In the genomic region with DNA sequence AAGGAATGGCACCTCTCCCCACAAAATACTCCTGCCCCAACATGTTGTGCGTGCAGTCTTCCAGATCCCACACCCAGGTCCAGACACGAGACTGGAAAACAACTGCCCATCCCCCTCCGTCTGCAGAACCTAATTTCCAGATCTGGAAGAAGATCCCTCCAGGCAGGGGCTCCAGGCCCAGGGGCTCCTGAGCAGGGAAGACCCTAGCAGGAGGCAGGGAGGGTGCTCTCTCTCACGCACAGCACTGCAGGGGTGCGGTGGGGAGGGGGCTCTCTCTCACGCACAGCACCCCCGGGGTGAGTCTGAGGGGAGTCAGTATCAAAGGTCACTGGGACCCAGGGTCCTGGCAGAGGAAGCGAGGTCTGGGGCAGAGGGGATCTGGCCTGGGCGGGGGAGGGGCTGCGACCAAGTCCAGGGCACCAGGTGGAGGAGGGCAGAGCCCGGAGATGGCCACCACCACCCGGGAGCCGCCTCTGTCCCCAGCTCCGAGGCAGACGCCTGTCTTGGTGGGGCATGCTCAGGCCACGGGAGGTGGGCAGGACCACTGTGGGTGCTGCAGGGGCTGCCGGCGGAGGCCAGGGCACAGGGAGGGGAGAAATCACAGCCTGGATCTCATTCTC, we compare ENCODE assay signal across 24 cellular contexts. TPM values are rescaled to one million over a fixed set of nuclear protein-coding genes. Genes with fewer than 3 reads are reported as not detected.
DNase-seq lines count a peak whose midpoint lies in the region; ATAC-seq, FAIRE-seq and TF ChIP-seq lines count a peak whose summit lies in the region.
"Had no signal": no experiment of that assay in that cellular context is flagged by ENCODE, and none has a peak within 500 bp of the region (broad histone marks: within the 10 kb centered on the region; RNA-seq: fewer than 3 reads in every experiment).

No MANE protein-coding gene starts in this region.

- intact Hi-C loops in Calu3 (cut with micrococcal nuclease; ENCODE audit: unreplicated experiment) (no loop called here), head of caudate nucleus (cut with DNase I) (no loop called here)

- no TSS peak for BruUV-seq in Calu3 (replicated peaks; lab: Mats Ljungman, UMichigan)

- H3K27ac Mint-ChIP-seq in Calu3 (ENCODE audit: unreplicated experiment): no peak overlapping the region
- H3K27ac Mint-ChIP-seq: activated naive CD8-positive, alpha-beta T cell treated with anti-CD3 and anti-CD28 coated beads, Interleukin-2, amount 10 ng/mL, durations not matched to agents 7 days and 5 days; dendritic cell treated with granulocyte-macrophage colony-stimulating factor and Interleukin-4, amounts not matched to agents 40 ng/mL and 50 ng/mL, for 4 days; T-helper 2 cell treated with Interferon-gamma antibody and Interleukin-4, amounts not matched to agents 5 μg/mL and 100 μg/mL, for 36 hours had no signal

- in situ Hi-C loops in brain microvascular endothelial cell (cut with HindIII; ENCODE audit: low pct_ligation_motif_present, low sequenced_read_pairs): no loop called here

- peak overlapping the region; percentile 60 for H3K9ac ChIP-seq in keratinocyte (ENCODE audit: control insufficient read depth, extremely low read depth, insufficient read depth, low read length)

- no peaks in the 10 kb centered on the region for H3K9me1 ChIP-seq in keratinocyte (ENCODE audit: control insufficient read depth, extremely low read depth, insufficient read depth, low read length)

- H3K79me2 ChIP-seq in keratinocyte (ENCODE audit: control insufficient read depth, insufficient read depth, low read length): no peaks in the 10 kb centered on the region

- no peak for TF ChIP-seq CTCF in Calu3 (IDR thresholded peaks at IDR 0.05; ENCODE audit: unreplicated experiment)
- no peak for TF ChIP-seq CTCF in bronchial epithelial cell (IDR thresholded peaks at IDR 0.05; ENCODE audit: insufficient read depth, low read length, severe bottlenecking)
- no peak for TF ChIP-seq CTCF in keratinocyte (optimal IDR thresholded peaks at IDR 0.05 in 1 of 3, IDR thresholded peaks at IDR 0.05 in 1 of 3, conservative IDR thresholded peaks at IDR 0.05 in 1 of 3; ENCODE audit: extremely low read depth in 1 of 3, insufficient read depth in 2 of 3, low read length in 3 of 3)
- TF ChIP-seq CTCF in brain microvascular endothelial cell (IDR thresholded peaks at IDR 0.05; ENCODE audit: low read depth, low read length, missing control alignments): no peak

- no peak for ATAC-seq in HG03039 (IDR thresholded peaks at IDR 0.05; ENCODE audit: unreplicated experiment)
- ATAC-seq: body of pancreas, gastroesophageal sphincter, left lobe of liver had no signal

- H3K4me2 ChIP-seq in keratinocyte (ENCODE audit: control insufficient read depth, extremely low read depth, insufficient read depth, low read depth, low read length): peak overlapping the region; percentile 60

- peaks cover 3% of the 10 kb centered on the region for H3K9me3 Mint-ChIP-seq in Calu3 (ENCODE audit: low read depth, unreplicated experiment)
- H3K9me3 Mint-ChIP-seq: CD8-positive, alpha-beta memory T cell; dendritic cell treated with granulocyte-macrophage colony-stimulating factor and Interleukin-4, amounts not matched to agents 40 ng/mL and 50 ng/mL, for 4 days; T-helper 2 cell treated with Interferon-gamma antibody and Interleukin-4, amounts not matched to agents 5 μg/mL and 100 μg/mL, for 36 hours had no signal

- dilution Hi-C loops in keratinocyte (cut with MboI; ENCODE audit: extremely low pct_ligation_motif_present, low sequenced_read_pairs): no loop called here

- peaks cover 4% of the 10 kb centered on the region for H3K36me3 Mint-ChIP-seq in Calu3 (ENCODE audit: insufficient read depth, unreplicated experiment)
- H3K36me3 Mint-ChIP-seq: CD8-positive, alpha-beta memory T cell had no signal

- peak overlapping the region; percentile 60 for H3K4me3 Mint-ChIP-seq in Calu3 (ENCODE audit: low read depth, unreplicated experiment)
- H3K4me3 Mint-ChIP-seq: activated naive CD8-positive, alpha-beta T cell treated with anti-CD3 and anti-CD28 coated beads, Interleukin-2, amount 10 ng/mL, durations not matched to agents 7 days and 5 days; dendritic cell treated with granulocyte-macrophage colony-stimulating factor and Interleukin-4, amounts not matched to agents 40 ng/mL and 50 ng/mL, for 4 days; T-helper 2 cell treated with Interferon-gamma antibody and Interleukin-4, amounts not matched to agents 5 μg/mL and 100 μg/mL, for 36 hours had no signal

- H3K4me3 ChIP-seq in bronchial epithelial cell (ENCODE audit: low read depth, low read length): peak overlapping the region; percentile 12
- H3K4me3 ChIP-seq in keratinocyte (ENCODE audit: control insufficient read depth in 2 of 3, extremely low read depth in 1 of 3, insufficient read depth in 2 of 3, low read depth in 1 of 3, low read length in 3 of 3): peak overlapping the region; percentile 20 to 62 (median 59)
- H3K4me3 ChIP-seq in brain microvascular endothelial cell (ENCODE audit: low read depth, low read length): no peak overlapping the region
- H3K4me3 ChIP-seq: body of pancreas, gastroesophageal sphincter, mucosa of descending colon had no signal

- peaks cover 2% of the 10 kb centered on the region for H3K9me3 ChIP-seq in keratinocyte (ENCODE audit: control insufficient read depth, low read depth, low read length)
- H3K9me3 ChIP-seq: body of pancreas, gastroesophageal sphincter, mucosa of descending colon had no signal

- H3K27ac ChIP-seq in keratinocyte (ENCODE audit: control insufficient read depth, insufficient read depth, low read length) (no peak overlapping the region), brain microvascular endothelial cell (no peak overlapping the region)
- H3K27ac ChIP-seq: body of pancreas, epithelial cell of prostate, gastroesophageal sphincter had no signal

- peaks cover 17% of the 10 kb centered on the region for H3K4me1 ChIP-seq in keratinocyte (ENCODE audit: control insufficient read depth, extremely low read depth, insufficient read depth, low read length)
- H3K4me1 ChIP-seq: body of pancreas, gastroesophageal sphincter had no signal

- peaks cover 46% of the 10 kb centered on the region for H3K27me3 Mint-ChIP-seq in Calu3 (ENCODE audit: unreplicated experiment)

- H3K27me3 ChIP-seq in bronchial epithelial cell (ENCODE audit: control insufficient read depth, insufficient read depth, low read length) (peaks cover 6% of the 10 kb centered on the region), keratinocyte (ENCODE audit: control insufficient read depth, extremely low read depth, insufficient read depth, low read length) (peaks cover 3% of the 10 kb centered on the region), brain microvascular endothelial cell (replicated peaks) (peaks cover 4% of the 10 kb centered on the region)

- H3K36me3 ChIP-seq in bronchial epithelial cell (ENCODE audit: control insufficient read depth, insufficient read depth, low read length) (no peaks in the 10 kb centered on the region), keratinocyte (ENCODE audit: control insufficient read depth in 2 of 2, extremely low read depth in 1 of 2, insufficient read depth in 2 of 2, low read length in 2 of 2) (no peaks in the 10 kb centered on the region), brain microvascular endothelial cell (replicated peaks) (no peaks in the 10 kb centered on the region)
- H3K36me3 ChIP-seq: gastroesophageal sphincter had no signal

- H4K20me1 ChIP-seq in keratinocyte (ENCODE audit: control insufficient read depth, extremely low read depth, insufficient read depth, low read length): no peaks in the 10 kb centered on the region

- H3K4me1 Mint-ChIP-seq in Calu3 (ENCODE audit: low read depth, unreplicated experiment): peaks cover 11% of the 10 kb centered on the region

- H2AFZ ChIP-seq in keratinocyte (ENCODE audit: control insufficient read depth, low read length): peak overlapping the region; percentile 89

- CTCF ChIA-PET in Calu3 (lab: Charles Lee): interaction anchor here (0.6 kb wide), 1 partner anchor 147 kb away, joined by 7 read pairs; no protein-coding TSS in a partner anchor

- FAIRE-seq in bronchial epithelial cell (lab: Jason Lieb, UNC) (no peak), keratinocyte (lab: Jason Lieb, UNC) (peak; percentile 67)

- DNase-seq in Calu3: no peak
- DNase-seq in HPDE6-E6E7 (ENCODE audit: extremely low spot score): peak; percentile 52
- peak; percentile 50 for DNase-seq in bronchial epithelial cell (ENCODE audit: low read depth)
- DNase-seq in keratinocyte (ENCODE audit: low read depth, low spot score): no peak
- DNase-seq in SKM-1 (lab: John Stamatoyannopoulos, UW; ENCODE audit: unreplicated experiment): no peak
- no peak for DNase-seq in brain microvascular endothelial cell
- DNase-seq in head of caudate nucleus: no peak
- DNase-seq: activated naive CD8-positive, alpha-beta T cell treated with anti-CD3 and anti-CD28 coated beads, Interleukin-2, amount 10 ng/mL, durations not matched to agents 7 days and 5 days; body of pancreas; CD8-positive, alpha-beta memory T cell; DMS79 treated with DMSO at 0.1 percent for 48 hours; mucosa of descending colon; NCI-H1417 treated with DMSO at 0.1 percent for 48 hours; SHP77 treated with DMSO at 0.1 percent for 48 hours had no signal

RNA-seq across cellular contexts. Expression of gene MLC1, which starts 1.7 kb away (rescaled TPM):
- total RNA-seq in Calu3 (2022) (not detected in 2 replicates), bronchial epithelial cell (under 0.01 TPM in 1 of 2 replicates, not detected in the other)
- polyA plus RNA-seq in keratinocyte: not detected in 3 replicates
- polyA plus RNA-seq in keratinocyte (2011; ENCODE audit: low read depth): not detected
- not detected in 2 replicates for polyA plus RNA-seq in keratinocyte (2011; cell fraction: cytosol; rRNA removed)
- not detected in 2 replicates for polyA plus RNA-seq in keratinocyte (2011; cell fraction: nucleus; rRNA removed)
- not detected in 2 replicates for polyA plus RNA-seq in keratinocyte (2012; ENCODE audit: low replicate concordance)
- polyA minus RNA-seq in keratinocyte: 0.10 TPM in 1 of 3 replicates, not detected in the others
- not detected for polyA minus RNA-seq in keratinocyte (2011; cell fraction: cytosol; rRNA and poly(A)+ RNA removed)
- not detected in 2 replicates for polyA minus RNA-seq in keratinocyte (2011; cell fraction: nucleus; rRNA and poly(A)+ RNA removed)
- total RNA-seq: body of pancreas, left lobe of liver, LHCN-M2, renal cortical epithelial cell had no signal

RNA-seq across cellular contexts. Expression of gene MOV10L1, which starts 6.2 kb away (rescaled TPM):
- total RNA-seq in Calu3 (2022) (not detected in 2 replicates), bronchial epithelial cell (0.26 and 1.4 TPM in 2 replicates)
- polyA plus RNA-seq in keratinocyte: not detected in 3 replicates
- not detected for polyA plus RNA-seq in keratinocyte (2011; ENCODE audit: low read depth)
- not detected in 2 replicates for polyA plus RNA-seq in keratinocyte (2011; cell fraction: cytosol; rRNA removed)
- not detected in 2 replicates for polyA plus RNA-seq in keratinocyte (2011; cell fraction: nucleus; rRNA removed)
- not detected in 2 replicates for polyA plus RNA-seq in keratinocyte (2012; ENCODE audit: low replicate concordance)
- 0.06 to 0.95 TPM (median 0.10 TPM) in 3 replicates for polyA minus RNA-seq in keratinocyte
- polyA minus RNA-seq in keratinocyte (2011; cell fraction: cytosol; rRNA and poly(A)+ RNA removed): not detected
- polyA minus RNA-seq in keratinocyte (2011; cell fraction: nucleus; rRNA and poly(A)+ RNA removed): not detected in 2 replicates
- total RNA-seq: activated CD8-positive, alpha-beta memory T cell treated with anti-CD3 and anti-CD28 coated beads for 36 hours; activated naive CD8-positive, alpha-beta T cell treated with anti-CD3 and anti-CD28 coated beads, Interleukin-2, amount 10 ng/mL, durations not matched to agents 7 days and 5 days; CD8-positive, alpha-beta memory T cell; left lobe of liver; renal cortical epithelial cell had no signal
- polyA plus RNA-seq: CD8-positive, alpha-beta memory T cell had no signal

RNA-seq across cellular contexts. Expression of gene TTLL8, which starts 25.5 kb away (rescaled TPM):
- total RNA-seq in Calu3 (2022): not detected in 2 replicates
- total RNA-seq in bronchial epithelial cell: not detected in 2 replicates
- polyA plus RNA-seq in keratinocyte: not detected in 3 replicates
- not detected for polyA plus RNA-seq in keratinocyte (2011; ENCODE audit: low read depth)
- not detected in 2 replicates for polyA plus RNA-seq in keratinocyte (2011; cell fraction: cytosol; rRNA removed)
- polyA plus RNA-seq in keratinocyte (2011; cell fraction: nucleus; rRNA removed): not detected in 2 replicates
- not detected in 2 replicates for polyA plus RNA-seq in keratinocyte (2012; ENCODE audit: low replicate concordance)
- not detected in 3 replicates for polyA minus RNA-seq in keratinocyte
- polyA minus RNA-seq in keratinocyte (2011; cell fraction: cytosol; rRNA and poly(A)+ RNA removed): not detected
- polyA minus RNA-seq in keratinocyte (2011; cell fraction: nucleus; rRNA and poly(A)+ RNA removed): not detected in 2 replicates
- total RNA-seq: activated CD8-positive, alpha-beta memory T cell treated with anti-CD3 and anti-CD28 coated beads for 36 hours; activated naive CD8-positive, alpha-beta T cell treated with anti-CD3 and anti-CD28 coated beads, Interleukin-2, amount 10 ng/mL, durations not matched to agents 7 days and 5 days; body of pancreas; CD8-positive, alpha-beta memory T cell; gastroesophageal sphincter; left lobe of liver; LHCN-M2; mucosa of descending colon; renal cortical epithelial cell; temporal lobe had no signal
- polyA plus RNA-seq: CD8-positive, alpha-beta memory T cell had no signal

Comparison
In these comparisons a context has a peak if more than half of its experiments do, and no peak if none do; other contexts are left out.
1. DNase-seq: peak in HPDE6-E6E7 (single experiment) and bronchial epithelial cell (single experiment); none in Calu3 (single experiment), keratinocyte (single experiment), SKM-1 (single experiment), brain microvascular endothelial cell (single experiment) and head of caudate nucleus (0 of 42).